ENCODE assay signal across 16 cellular contexts in genomic region chr14:50766338-50766886, GRCh38.
A peak's percentile ranks its signal among the peaks of the same experiment; 100 is the strongest.
DNase-seq lines count a peak whose midpoint lies in the region; ATAC-seq and TF ChIP-seq lines count a peak whose summit lies in the region.
"Had no signal": no experiment of that assay in that cellular context is flagged by ENCODE, and none has a peak within 500 bp of the region (broad histone marks: within the 10 kb centered on the region; RNA-seq: fewer than 3 reads in every experiment).

No MANE protein-coding gene starts in this region.

- no peaks in the 10 kb centered on the region for H3K79me1 ChIP-seq in neuronal stem cell (ENCODE audit: low read depth, low read length)

- H3K36me3 ChIP-seq in neuronal stem cell (replicated peaks in 1 of 2; ENCODE audit: control insufficient read depth in 2 of 2, insufficient read depth in 2 of 2, low read length in 2 of 2) (peaks cover 35 to 97% of the 10 kb centered on the region in 2 donors), mucosa of descending colon (ENCODE audit: low read depth) (no peaks in the 10 kb centered on the region)
- H3K36me3 ChIP-seq: uterus had no signal

- no peak overlapping the region for H4K8ac ChIP-seq in neuronal stem cell (ENCODE audit: low read depth, low read length)

- no peak overlapping the region for H4K91ac ChIP-seq in neuronal stem cell (ENCODE audit: low read depth, low read length, poor library complexity)

- H2BK15ac ChIP-seq in neuronal stem cell (ENCODE audit: low read length) = no peak overlapping the region

- H3K4me2 ChIP-seq in neuronal stem cell (ENCODE audit: insufficient read depth, low read length, poor library complexity, severe bottlenecking) = no peak overlapping the region

- H3K4me3 ChIP-seq in fibroblast of mammary gland (ENCODE audit: control insufficient read depth, low read depth, low read length) = no peak overlapping the region
- no peak overlapping the region for H3K4me3 ChIP-seq in neuronal stem cell (ENCODE audit: low read length in 2 of 2)
- no peak overlapping the region for H3K4me3 ChIP-seq in mucosa of descending colon
- H3K4me3 ChIP-seq: Peyer's patch, uterus had no signal

- H2BK120ac ChIP-seq in neuronal stem cell (ENCODE audit: low read depth, low read length) = no peak overlapping the region

- H3K4ac ChIP-seq in neuronal stem cell (ENCODE audit: low read length) = no peak overlapping the region

- H3K9ac ChIP-seq in neuronal stem cell (ENCODE audit: low read depth, low read length, poor library complexity) = no peak overlapping the region

- H3K9me3 ChIP-seq in neuronal stem cell (replicated peaks in 1 of 2; ENCODE audit: control insufficient read depth in 2 of 2, insufficient read depth in 1 of 2, low read depth in 1 of 2, low read length in 2 of 2) = no peaks in the 10 kb centered on the region
- no peaks in the 10 kb centered on the region for H3K9me3 ChIP-seq in mucosa of descending colon
- H3K9me3 ChIP-seq: Peyer's patch, uterus had no signal

- H2BK12ac ChIP-seq in neuronal stem cell (ENCODE audit: low read length) = no peak overlapping the region

- no peak overlapping the region for H3K18ac ChIP-seq in neuronal stem cell (ENCODE audit: low read length)

- H3K23ac ChIP-seq in neuronal stem cell (ENCODE audit: low read depth, low read length, poor library complexity) = no peak overlapping the region

- no peak overlapping the region for H2AK5ac ChIP-seq in neuronal stem cell (ENCODE audit: low read depth, low read length)

- H3K27me3 ChIP-seq in neuronal stem cell (ENCODE audit: control insufficient read depth in 3 of 3, insufficient read depth in 3 of 3, low read depth in 1 of 3, low read length in 3 of 3) = no peaks in the 10 kb centered on the region
- H3K27me3 ChIP-seq: foreskin keratinocyte, Peyer's patch, uterus had no signal

- TF ChIP-seq CTCF in 22Rv1 (IDR thresholded peaks at IDR 0.05) (no peak), fibroblast of mammary gland (conservative IDR thresholded peaks at IDR 0.05; ENCODE audit: control insufficient read depth, insufficient read depth, low read depth, low read length) (no peak), mucosa of descending colon (IDR thresholded peaks at IDR 0.05) (no peak), GM20000 (IDR thresholded peaks at IDR 0.05; ENCODE audit: extremely low read depth, missing control alignments) (no peak)

- no CpG with 5 or more reads among the region's 6 CpGs for WGBS in neuronal stem cell (ENCODE audit: extremely low coverage in 2 of 2, insufficient read length in 2 of 2, insufficient replicate concordance in 1 of 2), 2 donors

- no peak overlapping the region for H2AFZ ChIP-seq in neuronal stem cell (ENCODE audit: low read length)

- H3K4me1 ChIP-seq in neuronal stem cell (ENCODE audit: control insufficient read depth in 2 of 2, insufficient read depth in 1 of 2, low read depth in 1 of 2, low read length in 2 of 2) (peaks cover 0 to 2% of the 10 kb centered on the region in 2 donors), mucosa of descending colon (ENCODE audit: low read depth) (no peaks in the 10 kb centered on the region)
- H3K4me1 ChIP-seq: foreskin keratinocyte, Peyer's patch, uterus had no signal

- no peak overlapping the region for H2BK5ac ChIP-seq in neuronal stem cell (ENCODE audit: low read length)

- H3K27ac ChIP-seq in 22Rv1 (peak overlapping the region; percentile 2; the same call in 1 of the 2 replicates), neuronal stem cell (replicated peaks; ENCODE audit: low read length) (peak overlapping the region; percentile 30)
- H3K27ac ChIP-seq: foreskin keratinocyte, Peyer's patch had no signal

- intact Hi-C loops in mucosa of descending colon (cut with DNase I, micrococcal nuclease) = no loop called here

- ATAC-seq in mucosa of descending colon = no peak
- no peak for ATAC-seq in HG03159 (IDR thresholded peaks at IDR 0.05; ENCODE audit: unreplicated experiment)
- ATAC-seq: foreskin keratinocyte, T-helper 17 cell had no signal

- DNase-seq in HS-27A (ENCODE audit: low read depth) = peak; percentile 82
- peak; percentile 57 for DNase-seq in fibroblast of mammary gland (ENCODE audit: low read depth)
- DNase-seq in neuronal stem cell (ENCODE audit: low spot score) = no peak
- no peak for DNase-seq in mucosa of descending colon
- no peak for DNase-seq in occipital lobe (lab: John Stamatoyannopoulos, UW)
- no peak for DNase-seq in GM20000 (ENCODE audit: low spot score)
- DNase-seq: activated CD4-positive, alpha-beta memory T cell treated with anti-CD3 and anti-CD28 coated beads for 36 hours; DND-41; foreskin keratinocyte; MV-4-11; NCI-H510A; Peyer's patch; T-helper 17 cell; uterus had no signal

- no peak overlapping the region for H3K14ac ChIP-seq in neuronal stem cell (ENCODE audit: low read length)

Comparison
In these comparisons a context has a peak if more than half of its experiments do, and no peak if none do; other contexts are left out.
1. DNase-seq: peak in HS-27A (single experiment) and fibroblast of mammary gland (single experiment); none in neuronal stem cell (single experiment), mucosa of descending colon (0 of 3), occipital lobe (single experiment) and GM20000 (single experiment).